In the genomic region with DNA sequence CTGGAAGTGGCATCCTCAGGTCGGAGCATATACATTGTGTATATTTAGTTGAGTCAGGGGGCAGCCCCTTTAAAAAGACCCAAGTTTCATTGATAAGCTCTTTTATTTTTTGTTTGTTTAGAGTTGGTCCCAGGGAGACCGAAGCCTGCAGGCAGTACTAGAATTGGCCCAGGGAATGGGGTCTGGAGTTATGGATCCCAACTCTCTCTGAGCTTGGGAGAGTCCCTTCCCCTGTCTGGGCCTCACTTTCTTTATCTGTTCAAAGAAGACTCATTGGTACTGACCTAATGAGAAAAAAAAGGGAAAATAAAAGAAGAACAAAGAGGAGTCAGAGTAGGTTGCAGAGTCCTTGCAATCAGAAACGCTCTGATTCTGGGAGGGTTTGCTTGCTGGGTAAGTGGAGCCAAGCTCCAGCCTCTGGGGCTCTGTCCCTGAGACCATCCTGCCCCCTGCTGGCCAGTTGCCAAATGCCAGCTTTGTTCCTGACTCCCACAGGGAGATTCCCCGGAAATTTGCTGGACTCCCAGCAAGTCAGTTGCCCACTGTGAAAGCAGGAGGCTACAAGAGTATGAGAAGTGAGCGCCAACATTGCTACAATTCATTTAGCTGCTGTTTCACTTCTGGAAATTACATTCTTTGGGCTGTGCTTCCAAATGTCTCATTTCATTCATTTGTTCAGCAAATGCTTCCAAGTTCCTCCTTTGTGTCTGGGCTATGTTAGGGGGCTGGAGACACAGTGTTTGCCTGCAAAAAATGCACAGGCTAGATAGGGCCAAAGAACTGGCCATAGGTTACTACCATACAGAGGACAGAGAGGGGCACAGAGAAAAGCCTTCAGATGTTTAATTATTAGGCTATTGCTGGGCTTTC, we compare ENCODE assay signal across 8 cellular contexts.
DNase-seq lines count a peak whose midpoint lies in the region; ATAC-seq and TF ChIP-seq lines count a peak whose summit lies in the region.

No MANE protein-coding gene starts in this region.

- H3K27ac ChIP-seq in psoas muscle, result no peak overlapping the region

- no peaks in the 10 kb centered on the region for H3K36me3 Mint-ChIP-seq in IgD-negative memory B cell
- H3K36me3 Mint-ChIP-seq in activated T-helper 2 cell treated with anti-CD3 and anti-CD28 coated beads, Interferon-gamma antibody, Interleukin-2, Interleukin-4, amounts not matched to agents 10 μg/mL and 5 μg/mL and 100 μg/mL, durations not matched to agents 14 hours and 24 hours and 36 hours (ENCODE audit: low read depth), result no peaks in the 10 kb centered on the region

- DNase-seq in NCI-H2171 treated with DMSO at 0.1 percent for 48 hours (lab: John Stamatoyannopoulos, UW) (peak; percentile 11), NCI-H2171 (lab: John Stamatoyannopoulos, UW) (no peak), RPMI7951 (ENCODE audit: low read depth) (peak; percentile 58), globus pallidus (ENCODE audit: low spot score) (peak; percentile 20), psoas muscle (peak in 1 of 2 donors; percentile 39)
- DNase-seq in activated T-helper 2 cell treated with anti-CD3 and anti-CD28 coated beads, Interferon-gamma antibody, Interleukin-2, Interleukin-4, amounts not matched to agents 10 μg/mL and 5 μg/mL and 100 μg/mL, durations not matched to agents 14 hours and 24 hours and 36 hours (ENCODE audit: low spot score), result peak; percentile 35

- intact Hi-C loops in activated T-helper 2 cell treated with anti-CD3 and anti-CD28 coated beads, Interferon-gamma antibody, Interleukin-2, Interleukin-4, amounts not matched to agents 10 μg/mL and 5 μg/mL and 100 μg/mL, durations not matched to agents 14 hours and 24 hours and 36 hours (cut with micrococcal nuclease), result loop anchor here (1.0 to 5.0 kb wide), 3 partner anchors 96 to 322 kb away; no protein-coding TSS in a partner anchor
- intact Hi-C loops in psoas muscle (cut with DNase I), result no loop called here

- no peaks in the 10 kb centered on the region for H3K9me3 Mint-ChIP-seq in IgD-negative memory B cell
- H3K9me3 Mint-ChIP-seq in activated T-helper 2 cell treated with anti-CD3 and anti-CD28 coated beads, Interferon-gamma antibody, Interleukin-2, Interleukin-4, amounts not matched to agents 10 μg/mL and 5 μg/mL and 100 μg/mL, durations not matched to agents 14 hours and 24 hours and 36 hours, result no peaks in the 10 kb centered on the region

- H3K9me3 ChIP-seq in psoas muscle, result no peaks in the 10 kb centered on the region

- H3K4me1 ChIP-seq in psoas muscle, result no peaks in the 10 kb centered on the region

- no peaks in the 10 kb centered on the region for H3K27me3 ChIP-seq in psoas muscle (ENCODE audit: insufficient read depth in 3 of 3, low read length in 2 of 3)

- H3K4me3 Mint-ChIP-seq in IgD-negative memory B cell, result no peak overlapping the region
- no peak overlapping the region for H3K4me3 Mint-ChIP-seq in activated T-helper 2 cell treated with anti-CD3 and anti-CD28 coated beads, Interferon-gamma antibody, Interleukin-2, Interleukin-4, amounts not matched to agents 10 μg/mL and 5 μg/mL and 100 μg/mL, durations not matched to agents 14 hours and 24 hours and 36 hours (ENCODE audit: low read depth)

- peak overlapping the region in 2 of 3 donors; percentile 16 to 70 for H3K27ac Mint-ChIP-seq in IgD-negative memory B cell
- H3K27ac Mint-ChIP-seq in activated T-helper 2 cell treated with anti-CD3 and anti-CD28 coated beads, Interferon-gamma antibody, Interleukin-2, Interleukin-4, amounts not matched to agents 10 μg/mL and 5 μg/mL and 100 μg/mL, durations not matched to agents 14 hours and 24 hours and 36 hours, result no peak overlapping the region

- 36 to 40% (median 39%) methylated on average over 5 of the region's 5 CpGs for WGBS in psoas muscle, 3 donors

- TF ChIP-seq CTCF in psoas muscle (IDR thresholded peaks at IDR 0.05), result peak; percentile 10

- ATAC-seq in psoas muscle, result no peak
- ATAC-seq in HG03196 (IDR thresholded peaks at IDR 0.05; ENCODE audit: unreplicated experiment), result no peak

- no peak overlapping the region for H3K4me3 ChIP-seq in psoas muscle

- peaks cover 10 to 14% (median 10%) of the 10 kb centered on the region in 3 donors for H3K4me1 Mint-ChIP-seq in IgD-negative memory B cell
- H3K4me1 Mint-ChIP-seq in activated T-helper 2 cell treated with anti-CD3 and anti-CD28 coated beads, Interferon-gamma antibody, Interleukin-2, Interleukin-4, amounts not matched to agents 10 μg/mL and 5 μg/mL and 100 μg/mL, durations not matched to agents 14 hours and 24 hours and 36 hours (ENCODE audit: low read depth), result peaks cover 3% of the 10 kb centered on the region

- H3K36me3 ChIP-seq in psoas muscle (ENCODE audit: insufficient read depth in 1 of 2, low read depth in 1 of 2), result no peaks in the 10 kb centered on the region

- H3K27me3 Mint-ChIP-seq in IgD-negative memory B cell, result peaks cover 1% of the 10 kb centered on the region
- no peaks in the 10 kb centered on the region for H3K27me3 Mint-ChIP-seq in activated T-helper 2 cell treated with anti-CD3 and anti-CD28 coated beads, Interferon-gamma antibody, Interleukin-2, Interleukin-4, amounts not matched to agents 10 μg/mL and 5 μg/mL and 100 μg/mL, durations not matched to agents 14 hours and 24 hours and 36 hours (ENCODE audit: low read depth)
